8 cellular contexts compared by ENCODE assay signal in genomic region chr1:26472330-26472900, GRCh38. TPM values are rescaled to one million over a fixed set of nuclear protein-coding genes. Genes with fewer than 3 reads are reported as not detected.
A peak's percentile ranks its signal among the peaks of the same experiment; 100 is the strongest.
DNase-seq lines count a peak whose midpoint lies in the region; TF ChIP-seq lines count a peak whose summit lies in the region.

Gene HMGN2, plus strand, starts transcription at chr1:26472440. Its CDS starts 173 bp downstream, at chr1:26472613.

- H3K4me3 Mint-ChIP-seq in activated naive CD4-positive, alpha-beta T cell treated with anti-CD3 and anti-CD28 coated beads for 36 hours: peak within 1 kb of the TSS; percentile 87

- H3K4me3 ChIP-seq in SK-N-MC: peak within 1 kb of the TSS; percentile 100

- H3K36me3 ChIP-seq in SK-N-MC (ENCODE audit: insufficient read depth, low read length): peaks cover 53% of the 10 kb centered on the region

- H3K27me3 Mint-ChIP-seq in activated naive CD4-positive, alpha-beta T cell treated with anti-CD3 and anti-CD28 coated beads for 36 hours (ENCODE audit: low read depth): no peaks in the 10 kb centered on the region

- H3K9me3 Mint-ChIP-seq in activated naive CD4-positive, alpha-beta T cell treated with anti-CD3 and anti-CD28 coated beads for 36 hours: no peaks in the 10 kb centered on the region

- no peaks in the 10 kb centered on the region for H3K9me3 ChIP-seq in SK-N-MC (ENCODE audit: low read depth, low read length)

- H3K36me3 Mint-ChIP-seq in activated naive CD4-positive, alpha-beta T cell treated with anti-CD3 and anti-CD28 coated beads for 36 hours (ENCODE audit: low read depth): peaks cover 49% of the 10 kb centered on the region

- intact Hi-C loops in activated naive CD4-positive, alpha-beta T cell treated with anti-CD3 and anti-CD28 coated beads for 36 hours (cut with micrococcal nuclease): loop anchor here (1.0 to 5.0 kb wide), 8 partner anchors 28 to 565 kb away; partner anchors contain the start of genes CD52, DHDDS, NUDC and STMN1

- no peak for TF ChIP-seq CTCF in subcutaneous adipose tissue (IDR thresholded peaks at IDR 0.05; ENCODE audit: low read depth)

- H3K9ac ChIP-seq in SK-N-MC (ENCODE audit: insufficient read length): peak within 1 kb of the TSS; percentile 94

- CTCF ChIA-PET in activated naive CD4-positive, alpha-beta T cell treated with anti-CD3 and anti-CD28 coated beads for 36 hours (lab: Charles Lee): interaction anchor here (0.7 to 0.8 kb wide), 2 partner anchors 34 to 65 kb away, joined by 3 read pairs; no protein-coding TSS in a partner anchor

- peak within 1 kb of the TSS; percentile 97 for H3K27ac Mint-ChIP-seq in activated naive CD4-positive, alpha-beta T cell treated with anti-CD3 and anti-CD28 coated beads for 36 hours

- peaks cover 49% of the 10 kb centered on the region for H3K4me1 Mint-ChIP-seq in activated naive CD4-positive, alpha-beta T cell treated with anti-CD3 and anti-CD28 coated beads for 36 hours (ENCODE audit: low read depth)

- peak within 1 kb of the TSS; percentile 97 for H3K27ac ChIP-seq in SK-N-MC

- peak; percentile 89 for DNase-seq in ELR (ENCODE audit: low read depth)
- peak; percentile 85 for DNase-seq in H4 (ENCODE audit: low spot score)
- peak; percentile 75 for DNase-seq in LoVo (ENCODE audit: low spot score)
- DNase-seq in SK-N-MC (ENCODE audit: low read depth, low spot score): peak; percentile 42
- DNase-seq in activated naive CD4-positive, alpha-beta T cell treated with anti-CD3 and anti-CD28 coated beads for 36 hours: peak; percentile 94
- peak; percentile 88 for DNase-seq in germinal center (ENCODE audit: low spot score)
- peak; percentile 32 for DNase-seq in non-pigmented ciliary epithelial cell (ENCODE audit: low read depth)

RNA-seq across cellular contexts. Expression of gene HMGN2, which starts in this region (rescaled TPM):
- 955 and 1,224 TPM in 2 replicates for total RNA-seq in H4 (2014; rRNA removed; shearing (Covaris generic))
- total RNA-seq in activated naive CD4-positive, alpha-beta T cell treated with anti-CD3 and anti-CD28 coated beads for 36 hours: 100 to 1,000 TPM; 883 to 886 TPM
- total RNA-seq in subcutaneous adipose tissue: 100 to 1,000 TPM in 3 of 4 donors, 10 to 100 TPM in 1; 91.6 to 171 (median 130) TPM

Comparison
In these comparisons a context has a peak if more than half of its experiments do, and no peak if none do; other contexts are left out.
1. Peak in every context shown above with its lines: DNase-seq, H3K4me3 ChIP-seq and H3K27ac ChIP-seq.
2. DNase-seq: peak in every context shown above with its lines; median percentile 94 in activated naive CD4-positive, alpha-beta T cell treated with anti-CD3 and anti-CD28 coated beads for 36 hours; 89 in ELR; 88 in germinal center; 85 in H4; 75 in LoVo; 42 in SK-N-MC; 32 in non-pigmented ciliary epithelial cell.